1 cellular context compared by ENCODE assay signal in the genomic region with DNA sequence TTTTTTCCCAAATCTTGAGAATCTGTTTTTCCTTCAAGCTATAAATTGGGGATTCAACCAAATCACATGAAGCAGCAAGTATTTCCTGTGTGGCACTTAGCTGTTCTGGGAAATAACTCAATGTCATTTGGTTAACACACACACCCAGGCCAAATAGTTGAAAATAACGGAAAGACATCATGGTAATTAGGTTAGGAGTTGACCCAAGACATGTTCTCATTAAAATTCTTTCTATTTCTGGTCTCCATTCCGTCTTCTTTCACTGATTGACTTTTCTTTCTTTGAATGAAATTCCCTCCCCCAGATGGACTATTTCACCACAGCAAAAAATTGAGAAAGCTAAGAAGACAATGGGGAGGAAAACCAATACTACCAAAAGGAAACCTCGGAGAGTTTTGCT.
TF ChIP-seq lines count a peak whose summit lies in the region.

No MANE protein-coding gene starts in this region.

TF ChIP-seq in GM12891, 5 proteins besides CTCF, POLR2A, EP300 and RAD21 (continued from another document):
- TF ChIP-seq POLR2AphosphoS5 (IDR thresholded peaks at IDR 0.05; ENCODE audit: low read depth, low read length) (no peak), PAX5 (IDR thresholded peaks at IDR 0.05; ENCODE audit: insufficient read depth, low read length, severe bottlenecking) (no peak), POU2F2 (IDR thresholded peaks at IDR 0.05; ENCODE audit: low read depth, low read length) (no peak), SPI1 (IDR thresholded peaks at IDR 0.05; ENCODE audit: low read depth, low read length) (no peak)
